1 cellular context compared by ENCODE assay signal in genomic region chr7:24825931-24826661, GRCh38.
A peak's percentile ranks its signal among the peaks of the same experiment; 100 is the strongest.
TF ChIP-seq lines count a peak whose summit lies in the region.

No MANE protein-coding gene starts in this region.

TF ChIP-seq in HepG2, 621 proteins besides CTCF, POLR2A, EP300 and RAD21 (continued from another document and continues in another):
- TF ChIP-seq ZBTB40 (IDR thresholded peaks at IDR 0.05) (no peak), ZBTB40 (CRISPR knock-in tag; IDR thresholded peaks at IDR 0.05) (no peak), ZNF441 (CRISPR knock-in tag; IDR thresholded peaks at IDR 0.05; ENCODE audit: borderline replicate concordance) (no peak), TBP (CRISPR knock-in tag; IDR thresholded peaks at IDR 0.05) (no peak), TFDP2 (CRISPR knock-in tag; IDR thresholded peaks at IDR 0.05) (no peak), ZBTB38 (CRISPR knock-in tag; IDR thresholded peaks at IDR 0.05) (no peak), JARID2 (CRISPR knock-in tag; IDR thresholded peaks at IDR 0.05; ENCODE audit: insufficient replicate concordance) (no peak), ZNF124 (CRISPR knock-in tag; IDR thresholded peaks at IDR 0.05) (0 out of 2 replicates have a peak, but pooled peaks have one; percentile 49), PAX8 (CRISPR knock-in tag; IDR thresholded peaks at IDR 0.05; ENCODE audit: borderline replicate concordance) (no peak), NR3C1 (CRISPR knock-in tag; IDR thresholded peaks at IDR 0.05) (no peak), KAT8 (CRISPR knock-in tag; IDR thresholded peaks at IDR 0.05) (peak; percentile 51; the same call in 1 of the 2 replicates), ZNF446 (CRISPR knock-in tag; IDR thresholded peaks at IDR 0.05) (no peak), NRL (CRISPR knock-in tag; IDR thresholded peaks at IDR 0.05; ENCODE audit: borderline replicate concordance) (no peak), SNAI1 (CRISPR knock-in tag; IDR thresholded peaks at IDR 0.05; ENCODE audit: borderline replicate concordance) (no peak), CAMTA2 (CRISPR knock-in tag; IDR thresholded peaks at IDR 0.05; ENCODE audit: borderline replicate concordance) (no peak), USF2 (IDR thresholded peaks at IDR 0.05; ENCODE audit: low read depth, low read length) (no peak), USF2 (CRISPR knock-in tag; IDR thresholded peaks at IDR 0.05; ENCODE audit: borderline replicate concordance) (no peak), ZNF614 (CRISPR knock-in tag; IDR thresholded peaks at IDR 0.05; ENCODE audit: borderline replicate concordance) (peak; percentile 82; the same call in 1 of the 2 replicates), GZF1 (CRISPR knock-in tag; IDR thresholded peaks at IDR 0.05) (no peak), ZBTB33 (CRISPR knock-in tag; IDR thresholded peaks at IDR 0.05) (no peak), ARID2 (CRISPR knock-in tag; IDR thresholded peaks at IDR 0.05; ENCODE audit: borderline replicate concordance) (no peak), GLI4 (CRISPR knock-in tag; IDR thresholded peaks at IDR 0.05; ENCODE audit: borderline replicate concordance) (no peak), TFDP1 (CRISPR knock-in tag; IDR thresholded peaks at IDR 0.05; ENCODE audit: borderline replicate concordance) (no peak), BHLHE40 (IDR thresholded peaks at IDR 0.05; ENCODE audit: low read length) (no peak), NFKBIZ (CRISPR knock-in tag; IDR thresholded peaks at IDR 0.05) (no peak), REST (IDR thresholded peaks at IDR 0.05; ENCODE audit: borderline replicate concordance in 1 of 2, low read depth in 1 of 2, low read length in 2 of 2) (no peak), ZHX1 (CRISPR knock-in tag; IDR thresholded peaks at IDR 0.05; ENCODE audit: low read depth) (no peak), PHF21A (CRISPR knock-in tag; IDR thresholded peaks at IDR 0.05) (peak; percentile 80), ZBTB49 (CRISPR knock-in tag; IDR thresholded peaks at IDR 0.05; ENCODE audit: borderline replicate concordance) (no peak), TP53 (CRISPR knock-in tag; conservative IDR thresholded peaks at IDR 0.05) (no peak)
